Comparison of ENCODE assay signal across 21 cellular contexts in the genomic region with DNA sequence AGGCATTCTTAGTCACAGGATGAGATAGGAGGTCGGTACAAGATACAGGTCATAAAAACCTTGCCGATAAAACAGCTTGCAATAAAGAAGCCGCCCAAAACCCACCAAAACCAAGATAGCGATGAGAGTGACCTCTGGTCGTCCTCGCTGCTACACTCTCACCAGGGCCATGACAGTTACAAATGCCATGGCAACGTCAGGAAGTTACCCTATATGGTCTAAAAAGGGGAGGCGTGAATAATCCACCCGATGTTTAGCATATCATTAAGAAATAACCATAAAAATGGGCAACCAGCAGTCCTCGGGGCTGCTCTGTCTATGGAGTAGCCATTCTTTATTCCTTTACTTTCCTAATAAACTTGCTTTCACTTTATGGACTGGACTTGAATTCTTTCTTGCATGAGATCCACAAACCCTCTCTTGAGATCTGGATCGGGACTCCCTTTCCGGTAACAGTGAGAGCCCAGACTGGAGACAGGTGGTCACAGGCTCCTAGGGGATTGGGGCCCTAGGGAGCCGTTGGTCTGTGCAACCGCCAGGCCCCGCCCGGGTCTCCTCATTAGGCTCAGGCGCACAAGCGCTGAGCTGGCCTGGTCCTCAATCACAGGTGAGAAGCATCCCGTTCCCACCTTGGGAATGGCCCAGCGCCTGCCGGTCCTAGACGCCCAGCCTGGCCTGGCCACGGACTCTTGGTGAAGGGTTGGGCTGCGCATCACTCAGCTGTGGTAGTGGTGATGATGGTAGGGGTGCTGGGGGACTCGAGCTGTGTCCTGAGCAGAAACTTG. TPM values are rescaled to one million over a fixed set of nuclear protein-coding genes. Genes with fewer than 3 reads are reported as not detected.
A peak's percentile ranks its signal among the peaks of the same experiment; 100 is the strongest.
DNase-seq lines count a peak whose midpoint lies in the region; ATAC-seq, FAIRE-seq and TF ChIP-seq lines count a peak whose summit lies in the region.
"Had no signal": no experiment of that assay in that cellular context is flagged by ENCODE, and none has a peak within 500 bp of the region (broad histone marks: within the 10 kb centered on the region; RNA-seq: fewer than 3 reads in every experiment).

No MANE protein-coding gene starts in this region.

- in situ Hi-C loops in HepG2 (cut with HindIII; ENCODE audit: extremely low pct_ligation_motif_present, low pct_unique_long_range_greater_than_20kb): no loop called here

- H3K36me3 ChIP-seq in liver (ENCODE audit: control insufficient read depth in 4 of 4, insufficient read depth in 3 of 4, low read depth in 1 of 4, low read length in 3 of 4) (peaks cover 2 to 12% (median 10%) of the 10 kb centered on the region in 4 donors), HepG2 (replicated peaks in 1 of 2; ENCODE audit: control insufficient read depth in 1 of 2, insufficient read depth in 2 of 2, low read length in 2 of 2) (peaks cover 4 to 10% of the 10 kb centered on the region in 2 experiments; a peak in 4 of 5 replicates), subcutaneous abdominal adipose tissue (ENCODE audit: control insufficient read depth in 5 of 5, insufficient read depth in 5 of 5, low read length in 5 of 5) (peaks cover 3 to 11% (median 8%) of the 10 kb centered on the region in 5 donors)

- no peak for FAIRE-seq in HepG2 (lab: Jason Lieb, UNC)
- FAIRE-seq: A549, GM12891, GM18507, H54 had no signal

- no peaks in the 10 kb centered on the region for H3K79me2 ChIP-seq in HepG2 (ENCODE audit: insufficient read depth, low read length)

- no peak overlapping the region for H2AFZ ChIP-seq in HepG2 (ENCODE audit: low read length)

- TF ChIP-seq EP300 in HepG2 (IDR thresholded peaks at IDR 0.05; ENCODE audit: low read depth in 2 of 2, low read length in 2 of 2) (no peak), HepG2 (CRISPR knock-in tag; IDR thresholded peaks at IDR 0.05; ENCODE audit: borderline replicate concordance) (no peak)

- no peak for TF ChIP-seq POLR2A in HepG2 (IDR thresholded peaks at IDR 0.05; ENCODE audit: insufficient read depth in 1 of 2, low read depth in 2 of 2, low read length in 2 of 2)

- no peak for TF ChIP-seq CTCF in liver (IDR thresholded peaks at IDR 0.05; ENCODE audit: low read depth, low read length, missing input control)
- no peak for TF ChIP-seq CTCF in HepG2 (CRISPR knock-in tag; IDR thresholded peaks at IDR 0.05)

- peaks cover 57 to 76% (median 61%) of the 10 kb centered on the region in 4 donors for H3K9me3 ChIP-seq in liver (ENCODE audit: control insufficient read depth in 4 of 4, low read length in 3 of 4)
- peaks cover 70% of the 10 kb centered on the region for H3K9me3 ChIP-seq in HepG2 (ENCODE audit: low read length)
- H3K9me3 ChIP-seq in subcutaneous abdominal adipose tissue (ENCODE audit: control insufficient read depth in 5 of 5, low read length in 5 of 5): peaks cover 49 to 72% (median 58%) of the 10 kb centered on the region in 5 donors
- H3K9me3 ChIP-seq: HAP-1 had no signal

- H3K27ac ChIP-seq in liver (ENCODE audit: low read depth in 1 of 2, low read length in 2 of 2) (no peak overlapping the region), HepG2 (ENCODE audit: extremely low read length, insufficient read depth, low read length) (no peak overlapping the region), subcutaneous abdominal adipose tissue (ENCODE audit: low read depth, low read length) (no peak overlapping the region)
- H3K27ac ChIP-seq: A549 had no signal

- no TSS peak for BruUV-seq in HepG2 (replicated peaks; lab: Mats Ljungman, UMichigan)

- H3K4me1 ChIP-seq in liver (ENCODE audit: control insufficient read depth in 4 of 4, insufficient read depth in 4 of 4, low read length in 3 of 4) (no peaks in the 10 kb centered on the region), HepG2 (ENCODE audit: insufficient read depth, low read length) (no peaks in the 10 kb centered on the region), subcutaneous abdominal adipose tissue (ENCODE audit: control insufficient read depth in 5 of 5, insufficient read depth in 5 of 5, low read length in 5 of 5) (no peaks in the 10 kb centered on the region)
- H3K4me1 ChIP-seq: A549, HAP-1 had no signal

- H3K4me3 ChIP-seq in liver (ENCODE audit: low read depth in 1 of 3, low read length in 3 of 3) (peak overlapping the region in 2 of 3 donors; percentile 47 to 49), HepG2 (replicated peaks in 1 of 3; ENCODE audit: insufficient read depth in 1 of 3, low read depth in 2 of 3, low read length in 3 of 3) (no peak overlapping the region), subcutaneous abdominal adipose tissue (ENCODE audit: low read depth in 1 of 5, low read length in 5 of 5) (peak overlapping the region in 3 of 5 donors; percentile 0 to 53 (median 50))
- H3K4me3 ChIP-seq: A549, HAP-1 had no signal

- TF ChIP-seq RAD21 in liver (IDR thresholded peaks at IDR 0.05) (no peak), HepG2 (CRISPR knock-in tag; IDR thresholded peaks at IDR 0.05) (no peak)

- ATAC-seq in HepG2: no peak
- ATAC-seq: A549 had no signal

- H3K9ac ChIP-seq in liver (ENCODE audit: low read depth in 1 of 2, low read length in 2 of 2) (no peak overlapping the region), HepG2 (ENCODE audit: insufficient read depth, low read depth, low read length) (no peak overlapping the region), subcutaneous abdominal adipose tissue (ENCODE audit: low read length in 5 of 5) (no peak overlapping the region)

- 93% methylated on average over 25 of the region's 25 CpGs for WGBS in liver
- WGBS in HepG2 (ENCODE audit: low lambda C conversion rate): 75% methylated on average over 18 of the region's 25 CpGs

- H3K27me3 ChIP-seq in liver (ENCODE audit: control insufficient read depth in 4 of 4, insufficient read depth in 4 of 4, low read length in 3 of 4): no peaks in the 10 kb centered on the region
- H3K27me3 ChIP-seq in HepG2 (ENCODE audit: control insufficient read depth in 1 of 2, insufficient read depth in 2 of 2, low read length in 2 of 2): no peaks in the 10 kb centered on the region
- no peaks in the 10 kb centered on the region for H3K27me3 ChIP-seq in subcutaneous abdominal adipose tissue (ENCODE audit: control insufficient read depth in 5 of 5, insufficient read depth in 4 of 5, low read length in 5 of 5)

- CTCF ChIA-PET in HepG2 (lab: Yijun Ruan, JAX; ENCODE audit: low intra/inter-chr PET ratio, low total read pairs): no interaction called here

- POLR2A ChIA-PET in HepG2 (lab: Yijun Ruan, JAX): no interaction called here

- no peak overlapping the region for H3K4me2 ChIP-seq in HepG2 (ENCODE audit: low read depth, low read length)
- H3K4me2 ChIP-seq: A549 had no signal

- DNase-seq in HepG2 (ENCODE audit: low spot score) (no peak), OCI-M1 (lab: John Stamatoyannopoulos, UW) (peak; percentile 78), NCI-H146 treated with DMSO at 0.1 percent for 48 hours (lab: John Stamatoyannopoulos, UW; ENCODE audit: unreplicated experiment) (no peak)
- no peak for DNase-seq in activated CD8-positive, alpha-beta memory T cell treated with anti-CD3 and anti-CD28 coated beads for 24 hours
- DNase-seq: 8988T; C1 segment of cervical spinal cord; Calu3; CD4-positive, alpha-beta memory T cell; COR-L47; DMS53; DMS79 treated with DMSO at 0.1 percent for 48 hours; GF-D8; GOT3; HFFc6 had no signal

- intact Hi-C loops in HepG2 (cut with micrococcal nuclease; ENCODE audit: unreplicated experiment): no loop called here

- no peaks in the 10 kb centered on the region for H4K20me1 ChIP-seq in HepG2 (ENCODE audit: insufficient read depth, low read length)

RNA-seq across cellular contexts. Expression of a gene that starts 10.9 kb away (rescaled TPM):
- total RNA-seq in liver (10 to 100 TPM; 14.9 to 25.2 TPM), HepG2 (2016; rRNA removed; fragmentation: Illumina TruSeq; extraction: Trizol) (15.6 and 17.0 TPM in 2 replicates)
- polyA plus RNA-seq in liver (1 to 10 TPM; 2.5 to 7.7 TPM), HepG2 (2011; rRNA removed) (13.1 and 14.7 TPM in 2 replicates)
- 9.2 and 13.6 TPM in 2 replicates for total RNA-seq in HepG2 (2016; cell fraction: cytosol; rRNA removed; fragmentation: Illumina TruSeq; extraction: Trizol; ENCODE audit: low read depth)
- 17.3 and 19.7 TPM in 2 replicates for total RNA-seq in HepG2 (2016; cell fraction: insoluble cytoplasmic fraction; rRNA removed; fragmentation: Illumina TruSeq; extraction: Trizol)
- total RNA-seq in HepG2 (2016; cell fraction: membrane; rRNA removed; fragmentation: Illumina TruSeq; extraction: Trizol): 21.1 and 22.3 TPM in 2 replicates
- 13.5 and 14.8 TPM in 2 replicates for total RNA-seq in HepG2 (2016; cell fraction: nucleus; rRNA removed; fragmentation: Illumina TruSeq; extraction: Trizol)
- polyA plus RNA-seq in HepG2 (2011; cell fraction: cytosol; rRNA removed): 13.6 and 13.7 TPM in 2 replicates
- polyA plus RNA-seq in HepG2 (2011; cell fraction: nucleus; rRNA removed): 12.5 and 16.5 TPM in 2 replicates
- polyA plus RNA-seq in HepG2 (2012): 7.2 and 8.7 TPM in 2 replicates
- polyA plus RNA-seq in HepG2 (2016; cell fraction: cytosol; fragmentation: Illumina TruSeq; extraction: Trizol; ENCODE audit: low read depth): 10.1 and 14.1 TPM in 2 replicates
- polyA plus RNA-seq in HepG2 (2016; cell fraction: insoluble cytoplasmic fraction; fragmentation: Illumina TruSeq; extraction: Trizol; ENCODE audit: low read depth): 15.7 and 16.9 TPM in 2 replicates
- polyA plus RNA-seq in HepG2 (2016; cell fraction: membrane; fragmentation: Illumina TruSeq; extraction: Trizol; ENCODE audit: low read depth): 9.4 and 15.6 TPM in 2 replicates
- polyA plus RNA-seq in HepG2 (2016; cell fraction: nucleus; fragmentation: Illumina TruSeq; extraction: Trizol; ENCODE audit: insufficient read depth, low read depth): 11.7 and 14.4 TPM in 2 replicates
- 15.6 and 69.8 TPM in 2 replicates for polyA minus RNA-seq in HepG2 (2011; rRNA and poly(A)+ RNA removed; ENCODE audit: low replicate concordance)
- 7.8 and 10.6 TPM in 2 replicates for polyA minus RNA-seq in HepG2 (2011; cell fraction: cytosol; rRNA and poly(A)+ RNA removed)
- 28.8 and 29.2 TPM in 2 replicates for polyA minus RNA-seq in HepG2 (2011; cell fraction: nucleus; rRNA and poly(A)+ RNA removed)

RNA-seq across cellular contexts. Expression of a gene that starts 34.9 kb away (rescaled TPM):
- total RNA-seq in liver (10 to 100 TPM; 12.8 to 18.2 TPM), HepG2 (2016; rRNA removed; fragmentation: Illumina TruSeq; extraction: Trizol) (17.0 and 23.0 TPM in 2 replicates)
- polyA plus RNA-seq in liver (10 to 100 TPM in 1 of 2 donors, 1 to 10 TPM in 1; 5.7 to 10.9 TPM), HepG2 (2011; rRNA removed) (16.1 and 21.0 TPM in 2 replicates)
- total RNA-seq in HepG2 (2016; cell fraction: cytosol; rRNA removed; fragmentation: Illumina TruSeq; extraction: Trizol; ENCODE audit: low read depth): 5.1 and 6.0 TPM in 2 replicates
- 18.4 and 20.3 TPM in 2 replicates for total RNA-seq in HepG2 (2016; cell fraction: insoluble cytoplasmic fraction; rRNA removed; fragmentation: Illumina TruSeq; extraction: Trizol)
- total RNA-seq in HepG2 (2016; cell fraction: membrane; rRNA removed; fragmentation: Illumina TruSeq; extraction: Trizol): 10.2 and 11.1 TPM in 2 replicates
- 25.3 and 28.4 TPM in 2 replicates for total RNA-seq in HepG2 (2016; cell fraction: nucleus; rRNA removed; fragmentation: Illumina TruSeq; extraction: Trizol)
- 13.9 and 15.9 TPM in 2 replicates for polyA plus RNA-seq in HepG2 (2011; cell fraction: cytosol; rRNA removed)
- 35.9 and 43.6 TPM in 2 replicates for polyA plus RNA-seq in HepG2 (2011; cell fraction: nucleus; rRNA removed)
- polyA plus RNA-seq in HepG2 (2012): 15.5 and 19.8 TPM in 2 replicates
- 1.7 and 1.9 TPM in 2 replicates for polyA plus RNA-seq in HepG2 (2016; cell fraction: cytosol; fragmentation: Illumina TruSeq; extraction: Trizol; ENCODE audit: low read depth)
- polyA plus RNA-seq in HepG2 (2016; cell fraction: insoluble cytoplasmic fraction; fragmentation: Illumina TruSeq; extraction: Trizol; ENCODE audit: low read depth): 13.2 and 15.6 TPM in 2 replicates
- 3.7 and 4.5 TPM in 2 replicates for polyA plus RNA-seq in HepG2 (2016; cell fraction: membrane; fragmentation: Illumina TruSeq; extraction: Trizol; ENCODE audit: low read depth)
- polyA plus RNA-seq in HepG2 (2016; cell fraction: nucleus; fragmentation: Illumina TruSeq; extraction: Trizol; ENCODE audit: insufficient read depth, low read depth): 38.7 and 40.7 TPM in 2 replicates
- polyA minus RNA-seq in HepG2 (2011; rRNA and poly(A)+ RNA removed; ENCODE audit: low replicate concordance): 20.7 and 49.1 TPM in 2 replicates
- 7.5 and 9.9 TPM in 2 replicates for polyA minus RNA-seq in HepG2 (2011; cell fraction: cytosol; rRNA and poly(A)+ RNA removed)
- 43.8 and 44.7 TPM in 2 replicates for polyA minus RNA-seq in HepG2 (2011; cell fraction: nucleus; rRNA and poly(A)+ RNA removed)

Comparison
In these comparisons a context has a peak if more than half of its experiments do, and no peak if none do; other contexts are left out.
1. H3K4me3 ChIP-seq: peak in liver (2 of 3) and subcutaneous abdominal adipose tissue (3 of 5); none in HepG2 (0 of 3).